8 cellular contexts compared by ENCODE assay signal in the genomic region with DNA sequence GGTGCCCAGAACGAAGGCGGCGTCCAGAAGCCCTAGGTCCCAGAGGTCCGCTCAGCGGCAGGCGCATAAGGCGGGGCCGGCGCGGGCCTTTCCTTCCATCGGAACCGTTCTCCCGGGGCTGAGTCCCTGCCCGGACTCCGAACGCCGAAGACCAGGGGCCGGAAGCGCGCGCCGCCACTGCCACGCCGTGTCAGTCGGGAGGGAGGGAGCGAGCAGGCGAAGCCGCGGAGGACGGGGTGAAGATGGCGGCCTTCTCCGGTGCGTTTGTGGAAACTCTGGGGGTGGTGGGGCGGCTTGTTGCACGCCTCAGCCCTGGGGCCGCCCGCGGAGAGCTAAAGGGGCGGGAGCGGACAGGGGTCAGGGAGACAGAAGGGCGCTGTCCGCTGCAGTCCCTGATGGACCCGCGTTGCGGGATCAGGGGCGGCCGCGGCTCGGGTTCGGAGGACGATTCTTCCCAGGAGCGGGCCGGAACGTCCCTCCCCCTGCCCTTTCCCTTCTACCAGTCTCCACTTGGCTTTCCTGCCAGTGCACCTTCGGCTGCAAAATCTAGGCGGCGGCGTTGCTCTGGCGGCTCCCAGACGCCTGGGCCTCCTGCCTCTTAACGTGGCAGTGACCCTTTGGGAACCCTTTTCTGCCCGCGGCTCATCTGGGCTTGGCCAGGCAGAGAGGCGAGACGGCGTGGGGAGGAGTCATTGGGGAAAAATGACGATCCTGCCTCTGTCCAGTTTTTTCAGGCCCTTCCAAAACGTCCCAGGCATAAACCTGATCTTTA. TPM values are rescaled to one million over a fixed set of nuclear protein-coding genes. Genes with fewer than 3 reads are reported as not detected.
A peak's percentile ranks its signal among the peaks of the same experiment; 100 is the strongest.
DNase-seq lines count a peak whose midpoint lies in the region; ATAC-seq, FAIRE-seq and TF ChIP-seq lines count a peak whose summit lies in the region.

Gene DDX1 (plus strand): TSS at position 177 of the 772 bp plus-strand sequence. CDS start 66 bp downstream, at position 243.

- H3K36me3 ChIP-seq in adrenal gland (replicated peaks in 1 of 2) (peaks cover 0 to 18% of the 10 kb centered on the region in 2 donors), heart left ventricle (peaks cover 0 to 24% (median 19%) of the 10 kb centered on the region in 9 donors), upper lobe of left lung (peaks cover 2 to 23% (median 12%) of the 10 kb centered on the region in 4 donors)

- TF ChIP-seq CTCF in adrenal gland (IDR thresholded peaks at IDR 0.05) (peak in 1 of 6 experiments; percentile 22), heart left ventricle (IDR thresholded peaks at IDR 0.05) (peak in 1 of 12 donors; percentile 8), upper lobe of left lung (IDR thresholded peaks at IDR 0.05) (peak in 2 of 6 experiments; percentile 12 to 21)

- TF ChIP-seq POLR2A in GM12891 (IDR thresholded peaks at IDR 0.05; ENCODE audit: low read depth, low read length) (peak; percentile 92), adrenal gland (IDR thresholded peaks at IDR 0.05) (peak; percentile 47 to 85), heart left ventricle (IDR thresholded peaks at IDR 0.05) (peak in 1 of 2 donors; percentile 77), upper lobe of left lung (IDR thresholded peaks at IDR 0.05) (peak in 3 of 4 donors; percentile 30 to 84 (median 52))

- H3K9me3 ChIP-seq in adrenal gland (replicated peaks in 1 of 3) (no peaks in the 10 kb centered on the region), heart left ventricle (no peaks in the 10 kb centered on the region), upper lobe of left lung (no peaks in the 10 kb centered on the region)

- H3K4me1 ChIP-seq in adrenal gland (replicated peaks in 1 of 2) (peaks cover 14 to 35% of the 10 kb centered on the region in 2 donors), heart left ventricle (peaks cover 0 to 35% (median 29%) of the 10 kb centered on the region in 12 donors), upper lobe of left lung (peaks cover 17 to 31% (median 25%) of the 10 kb centered on the region in 4 donors)

- intact Hi-C loops in adrenal gland (cut with DNase I), result no loop called here
- intact Hi-C loops in heart left ventricle (cut with DNase I), result loop anchor here in 3 of 10 donors (1.0 to 2.0 kb wide), 2 partner anchors 31 kb away; partner anchors contain the start of gene NBAS (in 3 of the 3)
- intact Hi-C loops in posterior vena cava (cut with DNase I), result no loop called here

- DNase-seq in GM12891 (ENCODE audit: insufficient read length, low spot score) (peak; percentile 83), NCI-H1105 treated with DMSO at 0.1 percent for 48 hours (lab: John Stamatoyannopoulos, UW) (peak; percentile 66), T-helper 1 cell (peak; percentile 68 to 87 (median 79)), adrenal gland (peak; percentile 85 to 92 (median 87)), heart left ventricle (peak; percentile 86 to 93 (median 87)), posterior vena cava (ENCODE audit: low spot score) (peak; percentile 96), upper lobe of left lung (peak; percentile 87 to 97)

- peak within 1 kb of the TSS; percentile 4 to 100 (median 54) for H3K4me3 ChIP-seq in adrenal gland
- H3K4me3 ChIP-seq in heart left ventricle, result peak within 1 kb of the TSS; percentile 70 to 96 (median 86)
- peak within 1 kb of the TSS; percentile 62 to 95 (median 90) for H3K4me3 ChIP-seq in upper lobe of left lung

- H3K27ac ChIP-seq in adrenal gland (peak within 1 kb of the TSS; percentile 70 to 98 (median 96)), heart left ventricle (peak within 1 kb of the TSS; percentile 83 to 97 (median 95)), upper lobe of left lung (peak within 1 kb of the TSS; percentile 86 to 96 (median 94))

- TF ChIP-seq EP300 in upper lobe of left lung (IDR thresholded peaks at IDR 0.05), result peak in 1 of 4 donors; percentile 73

- 0 to 2% (median 1%) methylated on average over 19 to 68 of the region's 68 CpGs for WGBS in adrenal gland, 4 donors
- 0% methylated on average over 25 to 68 of the region's 68 CpGs for WGBS in heart left ventricle, 4 donors
- WGBS in upper lobe of left lung, 2 donors, result 0 to 1% methylated on average over 29 to 42 of the region's 68 CpGs

- H3K27me3 ChIP-seq in adrenal gland (no peaks in the 10 kb centered on the region), heart left ventricle (no peaks in the 10 kb centered on the region), upper lobe of left lung (no peaks in the 10 kb centered on the region)

- peak; percentile 90 for FAIRE-seq in GM12891 (lab: Jason Lieb, UNC)

- ATAC-seq in HG02678 (IDR thresholded peaks at IDR 0.05; ENCODE audit: unreplicated experiment), result peak; percentile 95
- peak; percentile 82 to 95 (median 94) for ATAC-seq in heart left ventricle
- peak; percentile 99 for ATAC-seq in upper lobe of left lung (ENCODE audit: low FRiP score in 2 of 2)

TF ChIP-seq in GM12891, 5 proteins besides CTCF, POLR2A, EP300 and RAD21:
- TF ChIP-seq POU2F2 (IDR thresholded peaks at IDR 0.05; ENCODE audit: low read depth, low read length) (peak; percentile 80), TAF1 (IDR thresholded peaks at IDR 0.05; ENCODE audit: low read depth, low read length) (peak; percentile 94), PAX5 (IDR thresholded peaks at IDR 0.05; ENCODE audit: insufficient read depth, low read length, severe bottlenecking) (peak; percentile 39), SPI1 (IDR thresholded peaks at IDR 0.05; ENCODE audit: low read depth, low read length) (0 out of 2 replicates have a peak, but pooled peaks have one; percentile 3), POLR2AphosphoS5 (IDR thresholded peaks at IDR 0.05; ENCODE audit: low read depth, low read length) (peak; percentile 92)

RNA-seq across cellular contexts. Expression of gene DDX1, which starts in this region (rescaled TPM):
- polyA plus RNA-seq in GM12891 (2012; ENCODE audit: low read depth, missing spikeins), result 60.9 TPM
- total RNA-seq in adrenal gland (10 to 100 TPM; 39.4 to 91.2 (median 77.2) TPM), heart left ventricle (100 to 1,000 TPM in 7 of 9 donors, 10 to 100 TPM in 2; 97.7 to 193 (median 142) TPM), posterior vena cava (10 to 100 TPM; 74.2 to 81.3 TPM), upper lobe of left lung (10 to 100 TPM; 40.9 to 78.5 (median 53.0) TPM)
- polyA plus RNA-seq in adrenal gland (100 to 1,000 TPM in 1 of 3 donors, 10 to 100 TPM in 2; 52.4 to 122 (median 64.3) TPM), heart left ventricle (100 to 1,000 TPM; 119 to 131 TPM)

Comparison
In these comparisons a context has a peak if more than half of its experiments do, and no peak if none do; other contexts are left out.
1. Peak in every context shown above with its lines: DNase-seq, ATAC-seq, H3K4me3 ChIP-seq and H3K27ac ChIP-seq.